Comparison of ENCODE assay signal across 1 cellular context in the genomic region with DNA sequence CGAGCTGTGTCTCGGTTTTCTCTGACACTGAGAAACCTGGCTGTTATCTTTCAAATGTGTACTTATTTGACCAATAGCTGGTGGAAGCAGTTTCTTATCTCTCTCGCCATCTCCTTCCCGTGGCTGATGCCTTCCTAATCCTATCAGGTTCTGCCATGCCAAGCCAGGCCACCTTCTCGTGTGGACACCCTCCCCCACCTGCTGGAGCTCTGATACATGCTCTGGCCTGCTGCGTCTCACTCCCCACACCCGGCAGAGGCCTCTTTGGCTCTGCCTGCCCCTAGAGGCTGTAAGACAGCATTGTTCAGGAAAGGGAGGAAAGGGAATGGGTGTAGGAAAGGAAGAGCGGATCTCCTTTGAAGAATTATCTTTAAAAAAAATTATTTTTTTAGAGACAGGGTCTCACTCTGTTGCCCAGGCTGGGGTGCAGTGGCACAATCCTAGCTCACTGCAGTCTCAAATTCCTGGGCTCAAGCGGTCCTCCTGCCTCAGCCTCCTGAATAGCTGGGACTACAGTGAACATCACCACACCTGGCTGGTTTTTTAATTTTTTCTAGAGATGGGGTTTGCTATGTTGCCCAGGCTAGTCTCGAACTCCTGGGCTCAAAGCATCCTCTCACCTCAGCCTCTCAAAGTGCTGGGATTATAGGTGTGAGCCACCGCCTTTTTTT.
A peak's percentile ranks its signal among the peaks of the same experiment; 100 is the strongest.
TF ChIP-seq lines count a peak whose summit lies in the region.

No MANE protein-coding gene starts in this region.

TF ChIP-seq in SK-N-SH, 30 proteins besides CTCF, POLR2A, EP300 and RAD21:
- peak; percentile 13; the same call in 1 of the 2 replicates for TF ChIP-seq TCF12 (IDR thresholded peaks at IDR 0.05)
- TF ChIP-seq, protein P1, sequence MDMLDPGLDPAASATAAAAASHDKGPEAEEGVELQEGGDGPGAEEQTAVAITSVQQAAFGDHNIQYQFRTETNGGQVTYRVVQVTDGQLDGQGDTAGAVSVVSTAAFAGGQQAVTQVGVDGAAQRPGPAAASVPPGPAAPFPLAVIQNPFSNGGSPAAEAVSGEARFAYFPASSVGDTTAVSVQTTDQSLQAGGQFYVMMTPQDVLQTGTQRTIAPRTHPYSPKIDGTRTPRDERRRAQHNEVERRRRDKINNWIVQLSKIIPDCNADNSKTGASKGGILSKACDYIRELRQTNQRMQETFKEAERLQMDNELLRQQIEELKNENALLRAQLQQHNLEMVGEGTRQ (IDR thresholded peaks at IDR 0.05; ENCODE audit: borderline replicate concordance, low read depth, low read length), result no peak
- TF ChIP-seq RCOR1 (IDR thresholded peaks at IDR 0.05; ENCODE audit: low read length), result 0 out of 2 replicates have a peak, but pooled peaks have one; percentile 29
- no peak for TF ChIP-seq TEAD4 (IDR thresholded peaks at IDR 0.05; ENCODE audit: borderline replicate concordance, insufficient read depth)
- TF ChIP-seq MXI1 (IDR thresholded peaks at IDR 0.05; ENCODE audit: low read depth, low read length), result peak; percentile 57; the same call in 1 of the 2 replicates
- TF ChIP-seq RXRA (IDR thresholded peaks at IDR 0.05; ENCODE audit: borderline replicate concordance, low read depth), result no peak
- TF ChIP-seq, protein P2, sequence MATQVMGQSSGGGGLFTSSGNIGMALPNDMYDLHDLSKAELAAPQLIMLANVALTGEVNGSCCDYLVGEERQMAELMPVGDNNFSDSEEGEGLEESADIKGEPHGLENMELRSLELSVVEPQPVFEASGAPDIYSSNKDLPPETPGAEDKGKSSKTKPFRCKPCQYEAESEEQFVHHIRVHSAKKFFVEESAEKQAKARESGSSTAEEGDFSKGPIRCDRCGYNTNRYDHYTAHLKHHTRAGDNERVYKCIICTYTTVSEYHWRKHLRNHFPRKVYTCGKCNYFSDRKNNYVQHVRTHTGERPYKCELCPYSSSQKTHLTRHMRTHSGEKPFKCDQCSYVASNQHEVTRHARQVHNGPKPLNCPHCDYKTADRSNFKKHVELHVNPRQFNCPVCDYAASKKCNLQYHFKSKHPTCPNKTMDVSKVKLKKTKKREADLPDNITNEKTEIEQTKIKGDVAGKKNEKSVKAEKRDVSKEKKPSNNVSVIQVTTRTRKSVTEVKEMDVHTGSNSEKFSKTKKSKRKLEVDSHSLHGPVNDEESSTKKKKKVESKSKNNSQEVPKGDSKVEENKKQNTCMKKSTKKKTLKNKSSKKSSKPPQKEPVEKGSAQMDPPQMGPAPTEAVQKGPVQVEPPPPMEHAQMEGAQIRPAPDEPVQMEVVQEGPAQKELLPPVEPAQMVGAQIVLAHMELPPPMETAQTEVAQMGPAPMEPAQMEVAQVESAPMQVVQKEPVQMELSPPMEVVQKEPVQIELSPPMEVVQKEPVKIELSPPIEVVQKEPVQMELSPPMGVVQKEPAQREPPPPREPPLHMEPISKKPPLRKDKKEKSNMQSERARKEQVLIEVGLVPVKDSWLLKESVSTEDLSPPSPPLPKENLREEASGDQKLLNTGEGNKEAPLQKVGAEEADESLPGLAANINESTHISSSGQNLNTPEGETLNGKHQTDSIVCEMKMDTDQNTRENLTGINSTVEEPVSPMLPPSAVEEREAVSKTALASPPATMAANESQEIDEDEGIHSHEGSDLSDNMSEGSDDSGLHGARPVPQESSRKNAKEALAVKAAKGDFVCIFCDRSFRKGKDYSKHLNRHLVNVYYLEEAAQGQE (IDR thresholded peaks at IDR 0.05; ENCODE audit: low read depth, low read length), result no peak
- no peak for TF ChIP-seq EZH2phosphoT487 (IDR thresholded peaks at IDR 0.05; ENCODE audit: borderline replicate concordance, low read depth)
- TF ChIP-seq POLR2AphosphoS5 (IDR thresholded peaks at IDR 0.05; ENCODE audit: low read depth, low read length), result no peak
- peak; percentile 80 for TF ChIP-seq CHD2 (IDR thresholded peaks at IDR 0.05; ENCODE audit: low read length, partially characterized antibody)
- TF ChIP-seq FOSL2 (IDR thresholded peaks at IDR 0.05; ENCODE audit: borderline replicate concordance, low read depth), result no peak
- TF ChIP-seq, protein P3, sequence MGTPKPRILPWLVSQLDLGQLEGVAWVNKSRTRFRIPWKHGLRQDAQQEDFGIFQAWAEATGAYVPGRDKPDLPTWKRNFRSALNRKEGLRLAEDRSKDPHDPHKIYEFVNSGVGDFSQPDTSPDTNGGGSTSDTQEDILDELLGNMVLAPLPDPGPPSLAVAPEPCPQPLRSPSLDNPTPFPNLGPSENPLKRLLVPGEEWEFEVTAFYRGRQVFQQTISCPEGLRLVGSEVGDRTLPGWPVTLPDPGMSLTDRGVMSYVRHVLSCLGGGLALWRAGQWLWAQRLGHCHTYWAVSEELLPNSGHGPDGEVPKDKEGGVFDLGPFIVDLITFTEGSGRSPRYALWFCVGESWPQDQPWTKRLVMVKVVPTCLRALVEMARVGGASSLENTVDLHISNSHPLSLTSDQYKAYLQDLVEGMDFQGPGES (IDR thresholded peaks at IDR 0.05; ENCODE audit: low read depth, low read length), result no peak
- TF ChIP-seq NFIC (IDR thresholded peaks at IDR 0.05; ENCODE audit: borderline replicate concordance), result no peak
- no peak for TF ChIP-seq TAF1 (IDR thresholded peaks at IDR 0.05; ENCODE audit: borderline replicate concordance, low read depth, low read length)
- TF ChIP-seq GATA2 (CRISPR knock-in tag; IDR thresholded peaks at IDR 0.05), result peak; percentile 69
- TF ChIP-seq, protein P4, sequence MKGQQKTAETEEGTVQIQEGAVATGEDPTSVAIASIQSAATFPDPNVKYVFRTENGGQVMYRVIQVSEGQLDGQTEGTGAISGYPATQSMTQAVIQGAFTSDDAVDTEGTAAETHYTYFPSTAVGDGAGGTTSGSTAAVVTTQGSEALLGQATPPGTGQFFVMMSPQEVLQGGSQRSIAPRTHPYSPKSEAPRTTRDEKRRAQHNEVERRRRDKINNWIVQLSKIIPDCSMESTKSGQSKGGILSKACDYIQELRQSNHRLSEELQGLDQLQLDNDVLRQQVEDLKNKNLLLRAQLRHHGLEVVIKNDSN (IDR thresholded peaks at IDR 0.05; ENCODE audit: borderline replicate concordance, low read depth), result no peak
- TF ChIP-seq YY1 (IDR thresholded peaks at IDR 0.05; ENCODE audit: low read depth), result no peak
- TF ChIP-seq, protein P5, sequence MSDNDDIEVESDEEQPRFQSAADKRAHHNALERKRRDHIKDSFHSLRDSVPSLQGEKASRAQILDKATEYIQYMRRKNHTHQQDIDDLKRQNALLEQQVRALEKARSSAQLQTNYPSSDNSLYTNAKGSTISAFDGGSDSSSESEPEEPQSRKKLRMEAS (IDR thresholded peaks at IDR 0.05; ENCODE audit: low read depth), result peak; percentile 66; the same call in 1 of the 2 replicates
- TF ChIP-seq JUND (IDR thresholded peaks at IDR 0.05), result no peak
- TF ChIP-seq, protein P6, sequence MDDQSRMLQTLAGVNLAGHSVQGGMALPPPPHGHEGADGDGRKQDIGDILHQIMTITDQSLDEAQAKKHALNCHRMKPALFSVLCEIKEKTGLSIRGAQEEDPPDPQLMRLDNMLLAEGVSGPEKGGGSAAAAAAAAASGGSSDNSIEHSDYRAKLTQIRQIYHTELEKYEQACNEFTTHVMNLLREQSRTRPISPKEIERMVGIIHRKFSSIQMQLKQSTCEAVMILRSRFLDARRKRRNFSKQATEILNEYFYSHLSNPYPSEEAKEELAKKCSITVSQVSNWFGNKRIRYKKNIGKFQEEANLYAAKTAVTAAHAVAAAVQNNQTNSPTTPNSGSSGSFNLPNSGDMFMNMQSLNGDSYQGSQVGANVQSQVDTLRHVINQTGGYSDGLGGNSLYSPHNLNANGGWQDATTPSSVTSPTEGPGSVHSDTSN (IDR thresholded peaks at IDR 0.05), result no peak
- TF ChIP-seq SIN3A (IDR thresholded peaks at IDR 0.05; ENCODE audit: borderline replicate concordance, low read depth, low read length), result 0 out of 2 replicates have a peak, but pooled peaks have one; percentile 25
- TF ChIP-seq, protein P7, sequence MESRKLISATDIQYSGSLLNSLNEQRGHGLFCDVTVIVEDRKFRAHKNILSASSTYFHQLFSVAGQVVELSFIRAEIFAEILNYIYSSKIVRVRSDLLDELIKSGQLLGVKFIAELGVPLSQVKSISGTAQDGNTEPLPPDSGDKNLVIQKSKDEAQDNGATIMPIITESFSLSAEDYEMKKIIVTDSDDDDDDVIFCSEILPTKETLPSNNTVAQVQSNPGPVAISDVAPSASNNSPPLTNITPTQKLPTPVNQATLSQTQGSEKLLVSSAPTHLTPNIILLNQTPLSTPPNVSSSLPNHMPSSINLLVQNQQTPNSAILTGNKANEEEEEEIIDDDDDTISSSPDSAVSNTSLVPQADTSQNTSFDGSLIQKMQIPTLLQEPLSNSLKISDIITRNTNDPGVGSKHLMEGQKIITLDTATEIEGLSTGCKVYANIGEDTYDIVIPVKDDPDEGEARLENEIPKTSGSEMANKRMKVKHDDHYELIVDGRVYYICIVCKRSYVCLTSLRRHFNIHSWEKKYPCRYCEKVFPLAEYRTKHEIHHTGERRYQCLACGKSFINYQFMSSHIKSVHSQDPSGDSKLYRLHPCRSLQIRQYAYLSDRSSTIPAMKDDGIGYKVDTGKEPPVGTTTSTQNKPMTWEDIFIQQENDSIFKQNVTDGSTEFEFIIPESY (IDR thresholded peaks at IDR 0.05; ENCODE audit: borderline replicate concordance, low read depth), result no peak
TF ChIP-seq in SK-N-SH: peak in this region for 7.
